39 cellular contexts compared by ENCODE assay signal in the genomic region with DNA sequence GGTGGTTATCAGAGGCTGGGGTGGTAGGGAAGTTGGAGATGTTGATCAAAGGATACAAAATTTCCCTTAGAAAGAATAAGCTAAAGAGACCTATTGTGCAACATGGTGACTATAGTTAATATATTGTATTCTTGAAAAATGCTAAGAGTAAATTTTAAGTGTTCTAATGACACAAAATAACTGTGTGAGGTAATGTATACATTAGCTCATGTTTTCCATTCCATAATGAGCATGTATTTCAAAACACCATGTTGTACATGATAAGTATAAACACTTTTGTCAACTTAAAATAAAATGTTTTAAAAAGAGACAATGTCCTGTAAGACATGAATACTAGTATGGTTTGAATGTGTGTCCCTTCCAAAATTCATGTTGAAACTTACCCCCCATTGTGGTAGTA.
"Had no signal": no experiment of that assay in that cellular context is flagged by ENCODE, and none has a peak within 500 bp of the region (broad histone marks: within the 10 kb centered on the region; RNA-seq: fewer than 3 reads in every experiment).

No MANE protein-coding gene starts in this region.

- H3K4me1 Mint-ChIP-seq: activated naive CD4-positive, alpha-beta T cell treated with anti-CD3 and anti-CD28 coated beads, Interleukin-2, amount 10 ng/mL, durations not matched to agents 7 days and 5 days; activated naive CD4-positive, alpha-beta T cell treated with anti-CD3 and anti-CD28 coated beads, Interleukin-2, amount 50 U/mL, for 24 hours; activated naive CD8-positive, alpha-beta T cell treated with anti-CD3 and anti-CD28 coated beads, Interleukin-2, amount 10 ng/mL, durations not matched to agents 7 days and 5 days; activated naive CD8-positive, alpha-beta T cell treated with anti-CD3 and anti-CD28 coated beads, Interleukin-2, amount 50 U/mL, for 24 hours; activated T-helper 17 cell treated with anti-CD3 and anti-CD28 coated beads, Interleukin-2, amount 50 U/mL, for 72 hours; central memory CD8-positive, alpha-beta T cell had no signal

- H3K4me3 ChIP-seq: adrenal gland, ascending aorta, body of pancreas, breast epithelium, cardiac muscle cell had no signal

- H3K27ac Mint-ChIP-seq: activated naive CD4-positive, alpha-beta T cell treated with anti-CD3 and anti-CD28 coated beads for 36 hours; activated naive CD4-positive, alpha-beta T cell treated with anti-CD3 and anti-CD28 coated beads, Interleukin-2, amount 10 ng/mL, durations not matched to agents 7 days and 5 days; activated naive CD4-positive, alpha-beta T cell treated with anti-CD3 and anti-CD28 coated beads, Interleukin-2, amount 50 U/mL, for 24 hours; activated naive CD4-positive, alpha-beta T cell treated with anti-CD3 and anti-CD28 coated beads, Interleukin-2, amount 50 U/mL, for 72 hours; activated naive CD8-positive, alpha-beta T cell; activated naive CD8-positive, alpha-beta T cell treated with anti-CD3 and anti-CD28 coated beads for 36 hours; activated naive CD8-positive, alpha-beta T cell treated with anti-CD3 and anti-CD28 coated beads, Interleukin-2, amount 10 ng/mL, durations not matched to agents 7 days and 5 days; activated naive CD8-positive, alpha-beta T cell treated with anti-CD3 and anti-CD28 coated beads, Interleukin-2, amount 50 U/mL, for 24 hours; activated T-cell treated with anti-CD3 and anti-CD28 coated beads, Interleukin-2, amount 50 U/mL, for 24 hours; activated T-cell treated with anti-CD3 and anti-CD28 coated beads, Interleukin-2, amount 50 U/mL, for 72 hours; activated T-helper 1 cell treated with anti-CD3 and anti-CD28 coated beads, Interleukin-12 subunit alpha, Interleukin-12 subunit beta, Interleukin-2, Interleukin-4 antibody, amounts not matched to agents 30 ng/mL and 10 ng/mL and 1 ng/mL, durations not matched to agents 14 hours and 24 hours and 36 hours; activated T-helper 17 cell treated with anti-CD3 and anti-CD28 coated beads, Interleukin-2, amount 50 U/mL, for 72 hours; activated T-helper 2 cell treated with anti-CD3 and anti-CD28 coated beads, Interferon-gamma antibody, Interleukin-2, Interleukin-4, amounts not matched to agents 10 μg/mL and 5 μg/mL and 100 μg/mL, durations not matched to agents 14 hours and 24 hours and 36 hours had no signal

- H3K27me3 ChIP-seq: adrenal gland, ascending aorta, body of pancreas, brain microvascular endothelial cell, breast epithelium, cardiac muscle cell had no signal

- H3K36me3 ChIP-seq: adrenal gland, ascending aorta, brain microvascular endothelial cell, breast epithelium, cardiac muscle cell had no signal

- H3K27me3 Mint-ChIP-seq: activated naive CD4-positive, alpha-beta T cell treated with anti-CD3 and anti-CD28 coated beads, Interleukin-2, amount 10 ng/mL, durations not matched to agents 7 days and 5 days; activated naive CD4-positive, alpha-beta T cell treated with anti-CD3 and anti-CD28 coated beads, Interleukin-2, amount 50 U/mL, for 24 hours; activated naive CD8-positive, alpha-beta T cell; activated naive CD8-positive, alpha-beta T cell treated with anti-CD3 and anti-CD28 coated beads, Interleukin-2, amount 10 ng/mL, durations not matched to agents 7 days and 5 days; activated naive CD8-positive, alpha-beta T cell treated with anti-CD3 and anti-CD28 coated beads, Interleukin-2, amount 50 U/mL, for 24 hours; central memory CD8-positive, alpha-beta T cell had no signal

- DNase-seq: activated effector memory CD4-positive, alpha-beta T cell treated with anti-CD3 and anti-CD28 coated beads, Interleukin-2, amount 50 U/mL, for 16 hours; activated effector memory CD4-positive, alpha-beta T cell treated with Interleukin-2 at 50 U/mL for 16 hours; activated gamma-delta T cell; activated gamma-delta T cell treated with Interleukin-2 at 50 U/mL for 16 hours; activated naive CD4-positive, alpha-beta T cell; activated naive CD4-positive, alpha-beta T cell treated with anti-CD3 and anti-CD28 coated beads for 36 hours; activated naive CD4-positive, alpha-beta T cell treated with anti-CD3 and anti-CD28 coated beads, Interleukin-2, amount 10 ng/mL, durations not matched to agents 7 days and 5 days; activated naive CD4-positive, alpha-beta T cell treated with anti-CD3 and anti-CD28 coated beads, Interleukin-2, amount 50 U/mL, for 16 hours; activated naive CD4-positive, alpha-beta T cell treated with Interleukin-2 at 50 U/mL for 16 hours; activated naive CD8-positive, alpha-beta T cell treated with anti-CD3 and anti-CD28 coated beads for 36 hours; activated naive CD8-positive, alpha-beta T cell treated with anti-CD3 and anti-CD28 coated beads, Interleukin-2, amount 10 ng/mL, durations not matched to agents 7 days and 5 days; activated naive CD8-positive, alpha-beta T cell treated with anti-CD3 and anti-CD28 coated beads, Interleukin-2, amount 50 U/mL, for 24 hours; activated T-cell treated with anti-CD3 and anti-CD28 coated beads, Interleukin-2, amount 50 U/mL, for 1 hour; activated T-cell treated with anti-CD3 and anti-CD28 coated beads, Interleukin-2, amount 50 U/mL, for 24 hours; activated T-cell treated with anti-CD3 and anti-CD28 coated beads, Interleukin-2, amount 50 U/mL, for 4 hours; activated T-cell treated with anti-CD3 and anti-CD28 coated beads, Interleukin-2, amount 50 U/mL, for 48 hours; activated T-cell treated with anti-CD3 and anti-CD28 coated beads, Interleukin-2, amount 50 U/mL, for 72 hours; adrenal gland; amniotic stem cell; amygdala; anterior cingulate cortex; aorta; body of pancreas; brain microvascular endothelial cell; caudate nucleus; central memory CD4-positive, alpha-beta T cell; cerebellar nuclear complex had no signal

- H3K4me1 ChIP-seq: adrenal gland, body of pancreas, breast epithelium had no signal

- FAIRE-seq: astrocyte had no signal

- H3K9me3 Mint-ChIP-seq: activated naive CD4-positive, alpha-beta T cell treated with anti-CD3 and anti-CD28 coated beads for 36 hours; activated naive CD4-positive, alpha-beta T cell treated with anti-CD3 and anti-CD28 coated beads, Interleukin-2, amount 10 ng/mL, durations not matched to agents 7 days and 5 days; activated naive CD4-positive, alpha-beta T cell treated with anti-CD3 and anti-CD28 coated beads, Interleukin-2, amount 50 U/mL, for 24 hours; activated naive CD4-positive, alpha-beta T cell treated with anti-CD3 and anti-CD28 coated beads, Interleukin-2, amount 50 U/mL, for 72 hours; activated naive CD8-positive, alpha-beta T cell treated with anti-CD3 and anti-CD28 coated beads for 36 hours; activated naive CD8-positive, alpha-beta T cell treated with anti-CD3 and anti-CD28 coated beads, Interleukin-2, amount 10 ng/mL, durations not matched to agents 7 days and 5 days; activated naive CD8-positive, alpha-beta T cell treated with anti-CD3 and anti-CD28 coated beads, Interleukin-2, amount 50 U/mL, for 24 hours; activated T-cell treated with anti-CD3 and anti-CD28 coated beads, Interleukin-2, amount 50 U/mL, for 24 hours; activated T-cell treated with anti-CD3 and anti-CD28 coated beads, Interleukin-2, amount 50 U/mL, for 4 hours; activated T-cell treated with anti-CD3 and anti-CD28 coated beads, Interleukin-2, amount 50 U/mL, for 72 hours; activated T-helper 1 cell treated with anti-CD3 and anti-CD28 coated beads, Interleukin-12 subunit alpha, Interleukin-12 subunit beta, Interleukin-2, Interleukin-4 antibody, amounts not matched to agents 30 ng/mL and 10 ng/mL and 1 ng/mL, durations not matched to agents 14 hours and 24 hours and 36 hours; activated T-helper 17 cell treated with anti-CD3 and anti-CD28 coated beads, Interleukin-2, amount 50 U/mL, for 72 hours; activated T-helper 2 cell treated with anti-CD3 and anti-CD28 coated beads, Interferon-gamma antibody, Interleukin-2, Interleukin-4, amounts not matched to agents 10 μg/mL and 5 μg/mL and 100 μg/mL, durations not matched to agents 14 hours and 24 hours and 36 hours; brain; central memory CD8-positive, alpha-beta T cell had no signal

- H3K9me3 ChIP-seq: adrenal gland, ascending aorta, body of pancreas, breast epithelium had no signal

- H3K27ac ChIP-seq: adrenal gland, ascending aorta, body of pancreas, brain microvascular endothelial cell, breast epithelium, cardiac muscle cell had no signal

- ATAC-seq: activated naive CD4-positive, alpha-beta T cell treated with anti-CD3 and anti-CD28 coated beads, Interleukin-2, amount 50 U/mL, for 72 hours; activated naive CD8-positive, alpha-beta T cell treated with anti-CD3 and anti-CD28 coated beads, Interleukin-2, amount 50 U/mL, for 24 hours; activated T-cell treated with anti-CD3 and anti-CD28 coated beads, Interleukin-2, amount 50 U/mL, for 4 hours; activated T-cell treated with anti-CD3 and anti-CD28 coated beads, Interleukin-2, amount 50 U/mL, for 72 hours; activated T-helper 17 cell treated with anti-CD3 and anti-CD28 coated beads, Interleukin-2, amount 50 U/mL, for 72 hours; body of pancreas had no signal

- H3K36me3 Mint-ChIP-seq: activated naive CD4-positive, alpha-beta T cell treated with anti-CD3 and anti-CD28 coated beads, Interleukin-2, amount 10 ng/mL, durations not matched to agents 7 days and 5 days; activated naive CD4-positive, alpha-beta T cell treated with anti-CD3 and anti-CD28 coated beads, Interleukin-2, amount 50 U/mL, for 24 hours; activated naive CD4-positive, alpha-beta T cell treated with anti-CD3 and anti-CD28 coated beads, Interleukin-2, amount 50 U/mL, for 72 hours; activated naive CD8-positive, alpha-beta T cell; activated naive CD8-positive, alpha-beta T cell treated with anti-CD3 and anti-CD28 coated beads for 36 hours; activated naive CD8-positive, alpha-beta T cell treated with anti-CD3 and anti-CD28 coated beads, Interleukin-2, amount 10 ng/mL, durations not matched to agents 7 days and 5 days; brain had no signal

- H3K4me3 Mint-ChIP-seq: activated naive CD4-positive, alpha-beta T cell treated with anti-CD3 and anti-CD28 coated beads for 36 hours; activated naive CD4-positive, alpha-beta T cell treated with anti-CD3 and anti-CD28 coated beads, Interleukin-2, amount 10 ng/mL, durations not matched to agents 7 days and 5 days; activated naive CD4-positive, alpha-beta T cell treated with anti-CD3 and anti-CD28 coated beads, Interleukin-2, amount 50 U/mL, for 24 hours; activated naive CD8-positive, alpha-beta T cell; activated naive CD8-positive, alpha-beta T cell treated with anti-CD3 and anti-CD28 coated beads for 36 hours; activated naive CD8-positive, alpha-beta T cell treated with anti-CD3 and anti-CD28 coated beads, Interleukin-2, amount 10 ng/mL, durations not matched to agents 7 days and 5 days; activated naive CD8-positive, alpha-beta T cell treated with anti-CD3 and anti-CD28 coated beads, Interleukin-2, amount 50 U/mL, for 24 hours; activated T-cell treated with anti-CD3 and anti-CD28 coated beads, Interleukin-2, amount 50 U/mL, for 24 hours; activated T-cell treated with anti-CD3 and anti-CD28 coated beads, Interleukin-2, amount 50 U/mL, for 4 hours; activated T-cell treated with anti-CD3 and anti-CD28 coated beads, Interleukin-2, amount 50 U/mL, for 72 hours; activated T-helper 1 cell treated with anti-CD3 and anti-CD28 coated beads, Interleukin-12 subunit alpha, Interleukin-12 subunit beta, Interleukin-2, Interleukin-4 antibody, amounts not matched to agents 30 ng/mL and 10 ng/mL and 1 ng/mL, durations not matched to agents 14 hours and 24 hours and 36 hours; activated T-helper 17 cell treated with anti-CD3 and anti-CD28 coated beads, Interleukin-2, amount 50 U/mL, for 72 hours; brain; central memory CD8-positive, alpha-beta T cell had no signal
